ENCODE assay signal across 7 cellular contexts in the genomic region with DNA sequence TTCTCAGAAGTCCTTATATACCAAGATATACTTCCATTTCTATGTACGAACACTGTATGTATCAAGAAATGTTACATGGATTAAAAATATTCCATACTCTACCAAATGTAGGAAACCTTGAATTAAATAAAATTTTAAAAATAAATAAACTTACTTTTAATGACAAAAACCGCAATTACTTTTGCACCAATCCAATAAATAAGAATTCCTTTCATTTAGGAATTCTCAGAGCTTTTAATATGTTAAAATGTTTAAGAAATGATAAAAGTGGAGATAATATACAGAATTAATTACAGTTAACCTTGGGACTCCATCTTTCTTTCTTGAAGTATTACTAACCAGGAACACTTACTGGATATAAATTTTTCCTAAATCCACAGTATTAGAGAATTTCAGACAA.
"Had no signal": no experiment of that assay in that cellular context is flagged by ENCODE, and none has a peak within 500 bp of the region (broad histone marks: within the 10 kb centered on the region; RNA-seq: fewer than 3 reads in every experiment).

No MANE protein-coding gene starts in this region.

- FAIRE-seq: G401.6, GM12891, GM12892, GM18507, GM19239 had no signal

- DNase-seq: GDM1, GF-D8 had no signal
